ENCODE assay signal across 11 cellular contexts in the genomic region with DNA sequence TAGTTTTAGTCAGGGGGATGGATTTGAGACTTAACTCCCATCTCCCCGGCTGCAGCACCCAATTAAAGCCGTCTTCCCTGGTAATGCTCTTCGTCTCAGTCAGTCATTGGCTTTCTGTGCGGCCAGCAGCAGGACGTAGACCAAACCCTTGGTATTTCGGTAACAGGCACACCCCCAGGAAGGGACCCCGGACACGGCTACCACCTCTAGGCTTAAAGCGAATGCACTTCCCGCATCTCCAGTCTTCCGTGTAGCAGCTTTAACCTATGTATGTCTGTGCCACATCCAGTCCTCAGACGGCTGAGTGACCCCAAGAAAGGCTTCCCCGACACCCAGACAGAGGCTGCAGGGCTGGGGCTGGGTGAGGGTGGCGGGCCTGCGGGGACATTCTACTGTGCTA. TPM values are rescaled to one million over a fixed set of nuclear protein-coding genes. Genes with fewer than 3 reads are reported as not detected.
"Had no signal": no experiment of that assay in that cellular context is flagged by ENCODE, and none has a peak within 500 bp of the region (broad histone marks: within the 10 kb centered on the region; RNA-seq: fewer than 3 reads in every experiment).

No MANE protein-coding gene starts in this region.

- DNase-seq: GM23248, GOT3, HFFc6, KBM-7 had no signal

- H3K4me1 Mint-ChIP-seq: IgD-negative memory B cell had no signal

- H3K27ac ChIP-seq: GM23248, HL-60 had no signal

- H3K36me3 Mint-ChIP-seq: IgD-negative memory B cell had no signal

- H3K4me3 ChIP-seq: GM23248, HAP-1 had no signal

- H3K4me1 ChIP-seq: HAP-1 had no signal

- H3K9me3 Mint-ChIP-seq: HFFc6, IgD-negative memory B cell had no signal

- H3K27me3 Mint-ChIP-seq: IgD-negative memory B cell had no signal

- H3K9me3 ChIP-seq: HAP-1 had no signal

- H3K4me3 Mint-ChIP-seq: HFFc6 had no signal

- H3K36me3 ChIP-seq: HAP-1 had no signal

- H2AFZ ChIP-seq: GM23248 had no signal

- ATAC-seq: HCT116, HepG2 had no signal

- H3K27ac Mint-ChIP-seq: HFFc6, IgD-negative memory B cell had no signal

RNA-seq across cellular contexts. Expression of a gene that starts 1.5 kb away (rescaled TPM):
- total RNA-seq: GM23248, H4, H7, HepG2, HFFc6 had no signal
- polyA plus RNA-seq: GM23248, HepG2, IgD-negative memory B cell had no signal

RNA-seq across cellular contexts. Expression of a gene that starts 35.8 kb away (rescaled TPM):
- total RNA-seq: GM23248, H4, H7, HepG2, HFFc6 had no signal
- polyA plus RNA-seq: GM23248, HepG2, IgD-negative memory B cell had no signal
